In the genomic region with DNA sequence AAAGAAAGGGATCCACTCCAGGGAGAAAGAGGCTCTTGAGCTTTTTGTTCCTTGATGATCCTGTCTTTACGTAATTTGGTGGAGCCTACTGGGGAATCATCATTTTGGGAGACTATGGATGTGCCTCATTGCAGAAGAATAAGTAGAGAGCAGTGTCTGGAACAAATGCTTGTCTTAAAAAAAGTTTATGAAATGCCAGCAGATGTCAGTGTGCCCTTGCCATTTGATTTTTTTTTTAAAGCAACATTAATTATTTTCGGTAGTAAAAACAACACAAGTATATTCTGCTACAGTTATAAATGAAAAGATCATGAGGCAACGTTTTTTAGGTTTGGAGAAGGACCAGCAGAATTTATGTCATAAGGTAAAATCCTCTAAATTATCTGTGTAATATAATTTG, we compare ENCODE assay signal across 15 cellular contexts.
DNase-seq lines count a peak whose midpoint lies in the region; ATAC-seq and TF ChIP-seq lines count a peak whose summit lies in the region.
"Had no signal": no experiment of that assay in that cellular context is flagged by ENCODE, and none has a peak within 500 bp of the region (broad histone marks: within the 10 kb centered on the region; RNA-seq: fewer than 3 reads in every experiment).

No MANE protein-coding gene starts in this region.

- no peak overlapping the region for H3K4me2 ChIP-seq in SK-N-SH
- H3K4me2 ChIP-seq: A549 had no signal

- no peaks in the 10 kb centered on the region; a peak in 1 of 4 replicates for H3K4me1 ChIP-seq in SK-N-SH (ENCODE audit: control insufficient read depth in 1 of 2, insufficient read depth in 2 of 2, low read depth in 1 of 2, low read length in 1 of 2)
- H3K4me1 ChIP-seq: A549 had no signal

- TF ChIP-seq EP300 in SK-N-SH (IDR thresholded peaks at IDR 0.05; ENCODE audit: borderline replicate concordance in 1 of 2, low read depth in 1 of 2, low read length in 1 of 2): no peak

- H3K9me2 ChIP-seq in SK-N-SH: no peaks in the 10 kb centered on the region

- POLR2A ChIA-PET in SK-N-SH (lab: Yijun Ruan, JAX): no interaction called here
- POLR2A ChIA-PET in activated CD8-positive, alpha-beta T cell treated with anti-CD3 and anti-CD28 coated beads for 36 hours (lab: Charles Lee): no interaction called here

- H3K9me3 ChIP-seq in SK-N-SH: no peaks in the 10 kb centered on the region
- H3K9me3 ChIP-seq: A549 had no signal

- intact Hi-C loops in activated CD8-positive, alpha-beta T cell treated with anti-CD3 and anti-CD28 coated beads for 36 hours (cut with micrococcal nuclease): no loop called here

- no peak overlapping the region for H3K9ac ChIP-seq in SK-N-SH

- H4K20me1 ChIP-seq in SK-N-SH (ENCODE audit: insufficient read depth): no peaks in the 10 kb centered on the region

- no peaks in the 10 kb centered on the region for H3F3A ChIP-seq in SK-N-SH (replicated peaks; ENCODE audit: insufficient read depth)

- H3K4me1 Mint-ChIP-seq in activated CD8-positive, alpha-beta T cell treated with anti-CD3 and anti-CD28 coated beads for 36 hours (ENCODE audit: low read depth): no peaks in the 10 kb centered on the region
- no peaks in the 10 kb centered on the region for H3K4me1 Mint-ChIP-seq in stimulated activated memory B cell treated with anti-CD40 and anti-IgM and Interleukin-4, amounts not matched to agents 10 μg/mL and 1 μg/mL and 100 μg/mL, for 72 hours

- H3K9me3 Mint-ChIP-seq in activated CD8-positive, alpha-beta T cell treated with anti-CD3 and anti-CD28 coated beads for 36 hours: no peaks in the 10 kb centered on the region
- H3K9me3 Mint-ChIP-seq in stimulated activated memory B cell treated with anti-CD40 and anti-IgM and Interleukin-4, amounts not matched to agents 10 μg/mL and 1 μg/mL and 100 μg/mL, for 72 hours: peaks cover 5% of the 10 kb centered on the region

- peak; percentile 62 for TF ChIP-seq RAD21 in SK-N-SH (IDR thresholded peaks at IDR 0.05; ENCODE audit: low read length)

- H3K36me3 Mint-ChIP-seq in activated CD8-positive, alpha-beta T cell treated with anti-CD3 and anti-CD28 coated beads for 36 hours (ENCODE audit: low read depth): no peaks in the 10 kb centered on the region
- no peaks in the 10 kb centered on the region for H3K36me3 Mint-ChIP-seq in stimulated activated memory B cell treated with anti-CD40 and anti-IgM and Interleukin-4, amounts not matched to agents 10 μg/mL and 1 μg/mL and 100 μg/mL, for 72 hours

- DNase-seq in SK-N-SH: no peak
- DNase-seq in kidney glomerular epithelial cell (lab: John Stamatoyannopoulos, UW): peak; percentile 9
- DNase-seq in activated CD8-positive, alpha-beta T cell treated with anti-CD3 and anti-CD28 coated beads for 36 hours: no peak
- DNase-seq in DMS153 treated with DMSO at 0.1 percent for 48 hours (lab: John Stamatoyannopoulos, UW; ENCODE audit: unreplicated experiment): no peak
- no peak for DNase-seq in H7
- DNase-seq: EL, MV-4-11, NCI-H1436 treated with DMSO at 0.1 percent for 48 hours, NCI-H2081 treated with DMSO at 0.1 percent for 48 hours, NCI-H526, RPMI8226 had no signal

- H3K4me3 Mint-ChIP-seq in activated CD8-positive, alpha-beta T cell treated with anti-CD3 and anti-CD28 coated beads for 36 hours: no peak overlapping the region
- H3K4me3 Mint-ChIP-seq in stimulated activated memory B cell treated with anti-CD40 and anti-IgM and Interleukin-4, amounts not matched to agents 10 μg/mL and 1 μg/mL and 100 μg/mL, for 72 hours: no peak overlapping the region

- H3K36me3 ChIP-seq in SK-N-SH (replicated peaks in 1 of 2; ENCODE audit: control insufficient read depth in 1 of 2, insufficient read depth in 2 of 2, low read length in 1 of 2) (no peaks in the 10 kb centered on the region), H7 (replicated peaks; ENCODE audit: control insufficient read depth, insufficient read depth, low read length) (no peaks in the 10 kb centered on the region)

- H3K27me3 ChIP-seq in SK-N-SH (ENCODE audit: insufficient read depth): no peaks in the 10 kb centered on the region
- H3K27me3 ChIP-seq in H7 (ENCODE audit: control insufficient read depth, insufficient read depth, low read length): no peaks in the 10 kb centered on the region

- H3K27me3 Mint-ChIP-seq in activated CD8-positive, alpha-beta T cell treated with anti-CD3 and anti-CD28 coated beads for 36 hours: no peaks in the 10 kb centered on the region
- H3K27me3 Mint-ChIP-seq in stimulated activated memory B cell treated with anti-CD40 and anti-IgM and Interleukin-4, amounts not matched to agents 10 μg/mL and 1 μg/mL and 100 μg/mL, for 72 hours: no peaks in the 10 kb centered on the region

- H3K79me2 ChIP-seq in SK-N-SH (ENCODE audit: insufficient read depth): no peaks in the 10 kb centered on the region

- no peak for ATAC-seq in SK-N-SH treated with all-trans-retinoic acid at 6 μM for 48 hours
- ATAC-seq in activated CD8-positive, alpha-beta T cell treated with anti-CD3 and anti-CD28 coated beads for 36 hours: no peak
- ATAC-seq in stimulated activated memory B cell treated with anti-CD40 and anti-IgM and Interleukin-4, amounts not matched to agents 10 μg/mL and 1 μg/mL and 100 μg/mL, for 72 hours: no peak
- ATAC-seq: A549 had no signal

- no peak overlapping the region for H2AFZ ChIP-seq in SK-N-SH (ENCODE audit: low read depth)

- H3K4me3 ChIP-seq in SK-N-SH (ENCODE audit: low read depth in 2 of 2, low read length in 1 of 2): no peak overlapping the region
- no peak overlapping the region for H3K4me3 ChIP-seq in H7 (ENCODE audit: insufficient read depth, low read depth, low read length)
- H3K4me3 ChIP-seq: A549 had no signal

- no peak for TF ChIP-seq CTCF in SK-N-SH (IDR thresholded peaks at IDR 0.05)
- peak; percentile 56 for TF ChIP-seq CTCF in VCaP (conservative IDR thresholded peaks at IDR 0.05)
- no peak for TF ChIP-seq CTCF in activated CD8-positive, alpha-beta T cell treated with anti-CD3 and anti-CD28 coated beads for 36 hours (IDR thresholded peaks at IDR 0.05)

- WGBS in SK-N-SH (ENCODE audit: low lambda C conversion rate): 11% methylated on average over 3 of the region's 3 CpGs

- no peak overlapping the region for H3K27ac Mint-ChIP-seq in activated CD8-positive, alpha-beta T cell treated with anti-CD3 and anti-CD28 coated beads for 36 hours
- H3K27ac Mint-ChIP-seq in stimulated activated memory B cell treated with anti-CD40 and anti-IgM and Interleukin-4, amounts not matched to agents 10 μg/mL and 1 μg/mL and 100 μg/mL, for 72 hours: no peak overlapping the region

- H3K27ac ChIP-seq in SK-N-SH (ENCODE audit: low read depth in 2 of 2, low read length in 1 of 2) (no peak overlapping the region), VCaP (no peak overlapping the region)
- H3K27ac ChIP-seq: A549 had no signal

- CTCF ChIA-PET in SK-N-SH (lab: Yijun Ruan, JAX): interaction anchor here (0.9 to 2.1 kb wide), 6 partner anchors 11 to 133 kb away, joined by 3 to 9 read pairs (median 4); no protein-coding TSS in a partner anchor
- CTCF ChIA-PET in activated CD8-positive, alpha-beta T cell treated with anti-CD3 and anti-CD28 coated beads for 36 hours (lab: Charles Lee): no interaction called here

TF ChIP-seq in SK-N-SH, 30 proteins besides CTCF, POLR2A, EP300 and RAD21 (continues in another document):
- no peak for TF ChIP-seq GATA2 (CRISPR knock-in tag; IDR thresholded peaks at IDR 0.05)
- TF ChIP-seq SIN3A (IDR thresholded peaks at IDR 0.05; ENCODE audit: borderline replicate concordance, low read depth, low read length): no peak
- TF ChIP-seq SMC3 (IDR thresholded peaks at IDR 0.05; ENCODE audit: low read depth, low read length): no peak
- TF ChIP-seq ELF1 (IDR thresholded peaks at IDR 0.05): no peak
- no peak for TF ChIP-seq FOXJ3 (CRISPR knock-in tag; IDR thresholded peaks at IDR 0.05)

TF ChIP-seq in SK-N-SH treated with all-trans-retinoic acid at 6 μM for 48 hours, 23 proteins besides CTCF, POLR2A, EP300 and RAD21 (continues in another document):
- TF ChIP-seq CSDC2 (CRISPR knock-in tag; IDR thresholded peaks at IDR 0.05) (no peak), ZNF70 (CRISPR knock-in tag; IDR thresholded peaks at IDR 0.05) (no peak), ESRRG (CRISPR knock-in tag; IDR thresholded peaks at IDR 0.05) (no peak), CSRNP3 (CRISPR knock-in tag; IDR thresholded peaks at IDR 0.05) (no peak), ZNF8 (CRISPR knock-in tag; IDR thresholded peaks at IDR 0.05) (no peak)
- TF ChIP-seq, protein P1, sequence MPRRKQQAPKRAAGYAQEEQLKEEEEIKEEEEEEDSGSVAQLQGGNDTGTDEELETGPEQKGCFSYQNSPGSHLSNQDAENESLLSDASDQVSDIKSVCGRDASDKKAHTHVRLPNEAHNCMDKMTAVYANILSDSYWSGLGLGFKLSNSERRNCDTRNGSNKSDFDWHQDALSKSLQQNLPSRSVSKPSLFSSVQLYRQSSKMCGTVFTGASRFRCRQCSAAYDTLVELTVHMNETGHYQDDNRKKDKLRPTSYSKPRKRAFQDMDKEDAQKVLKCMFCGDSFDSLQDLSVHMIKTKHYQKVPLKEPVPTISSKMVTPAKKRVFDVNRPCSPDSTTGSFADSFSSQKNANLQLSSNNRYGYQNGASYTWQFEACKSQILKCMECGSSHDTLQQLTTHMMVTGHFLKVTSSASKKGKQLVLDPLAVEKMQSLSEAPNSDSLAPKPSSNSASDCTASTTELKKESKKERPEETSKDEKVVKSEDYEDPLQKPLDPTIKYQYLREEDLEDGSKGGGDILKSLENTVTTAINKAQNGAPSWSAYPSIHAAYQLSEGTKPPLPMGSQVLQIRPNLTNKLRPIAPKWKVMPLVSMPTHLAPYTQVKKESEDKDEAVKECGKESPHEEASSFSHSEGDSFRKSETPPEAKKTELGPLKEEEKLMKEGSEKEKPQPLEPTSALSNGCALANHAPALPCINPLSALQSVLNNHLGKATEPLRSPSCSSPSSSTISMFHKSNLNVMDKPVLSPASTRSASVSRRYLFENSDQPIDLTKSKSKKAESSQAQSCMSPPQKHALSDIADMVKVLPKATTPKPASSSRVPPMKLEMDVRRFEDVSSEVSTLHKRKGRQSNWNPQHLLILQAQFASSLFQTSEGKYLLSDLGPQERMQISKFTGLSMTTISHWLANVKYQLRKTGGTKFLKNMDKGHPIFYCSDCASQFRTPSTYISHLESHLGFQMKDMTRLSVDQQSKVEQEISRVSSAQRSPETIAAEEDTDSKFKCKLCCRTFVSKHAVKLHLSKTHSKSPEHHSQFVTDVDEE (CRISPR knock-in tag; IDR thresholded peaks at IDR 0.05): no peak
